In the genomic region with DNA sequence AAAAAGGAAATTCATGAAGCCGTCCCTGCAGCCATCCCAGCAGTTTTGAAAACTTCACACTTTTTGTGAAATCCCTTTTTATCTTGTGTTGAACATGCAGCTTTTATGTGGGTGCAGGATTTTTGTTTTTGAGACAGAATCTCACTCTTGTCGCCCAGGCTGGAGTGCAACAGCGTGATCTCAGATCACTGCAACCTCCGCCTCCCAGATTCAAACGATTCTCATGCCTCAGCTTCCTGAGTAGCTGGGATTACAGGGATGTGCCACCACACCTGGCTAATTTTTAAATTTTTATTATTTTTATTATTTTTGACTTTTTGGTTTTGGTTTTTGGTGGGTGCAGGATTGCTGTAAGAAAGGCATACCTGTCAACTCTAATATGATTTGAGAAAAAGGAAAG, we compare ENCODE assay signal across 23 cellular contexts.
"Had no signal": no experiment of that assay in that cellular context is flagged by ENCODE, and none has a peak within 500 bp of the region (broad histone marks: within the 10 kb centered on the region; RNA-seq: fewer than 3 reads in every experiment).

No MANE protein-coding gene starts in this region.

- H3K4me3 ChIP-seq: colonic mucosa, coronary artery, dorsolateral prefrontal cortex, esophagus muscularis mucosa, esophagus squamous epithelium, gastrocnemius medialis, gastroesophageal sphincter, heart left ventricle, heart right ventricle had no signal

- H3K27me3 ChIP-seq: colonic mucosa, dorsolateral prefrontal cortex, esophagus muscularis mucosa, esophagus squamous epithelium, foreskin keratinocyte, gastrocnemius medialis, gastroesophageal sphincter, heart left ventricle, heart right ventricle had no signal

- H3K4me3 Mint-ChIP-seq: dendritic cell treated with granulocyte-macrophage colony-stimulating factor and Interleukin-4, amounts not matched to agents 40 ng/mL and 50 ng/mL, for 4 days; effector memory CD8-positive, alpha-beta T cell; endodermal cell had no signal

- DNase-seq: colonic mucosa; cortex of kidney; dermis blood vessel endothelial cell; dorsolateral prefrontal cortex; effector CD4-positive, alpha-beta T cell; effector CD8-positive, alpha-beta T cell; effector memory CD4-positive, alpha-beta T cell; effector memory CD8-positive, alpha-beta T cell; endodermal cell; esophagus squamous epithelium; foreskin fibroblast; foreskin keratinocyte; foreskin melanocyte; gastrocnemius medialis; glutamatergic neuron; heart left ventricle; heart right ventricle had no signal

- ATAC-seq: effector memory CD8-positive, alpha-beta T cell; esophagus mucosa; foreskin keratinocyte; gastrocnemius medialis; gastroesophageal sphincter; heart left ventricle; heart right ventricle had no signal

- H3K27me3 Mint-ChIP-seq: dendritic cell treated with granulocyte-macrophage colony-stimulating factor and Interleukin-4, amounts not matched to agents 40 ng/mL and 50 ng/mL, for 4 days; effector memory CD8-positive, alpha-beta T cell had no signal

- H3K27ac ChIP-seq: colonic mucosa, coronary artery, epithelial cell of prostate, esophagus muscularis mucosa, esophagus squamous epithelium, foreskin keratinocyte, gastrocnemius medialis, gastroesophageal sphincter, heart left ventricle, heart right ventricle had no signal

- H3K4me1 ChIP-seq: colonic mucosa, esophagus muscularis mucosa, esophagus squamous epithelium, foreskin keratinocyte, gastrocnemius medialis, gastroesophageal sphincter had no signal

- H3K9me3 Mint-ChIP-seq: dendritic cell treated with granulocyte-macrophage colony-stimulating factor and Interleukin-4, amounts not matched to agents 40 ng/mL and 50 ng/mL, for 4 days; effector memory CD8-positive, alpha-beta T cell; endodermal cell had no signal

- H3K36me3 ChIP-seq: colonic mucosa, gastrocnemius medialis had no signal

- H3K27ac Mint-ChIP-seq: dendritic cell treated with granulocyte-macrophage colony-stimulating factor and Interleukin-4, amounts not matched to agents 40 ng/mL and 50 ng/mL, for 4 days; effector memory CD8-positive, alpha-beta T cell; endodermal cell had no signal
